8 cellular contexts compared by ENCODE assay signal in the genomic region with DNA sequence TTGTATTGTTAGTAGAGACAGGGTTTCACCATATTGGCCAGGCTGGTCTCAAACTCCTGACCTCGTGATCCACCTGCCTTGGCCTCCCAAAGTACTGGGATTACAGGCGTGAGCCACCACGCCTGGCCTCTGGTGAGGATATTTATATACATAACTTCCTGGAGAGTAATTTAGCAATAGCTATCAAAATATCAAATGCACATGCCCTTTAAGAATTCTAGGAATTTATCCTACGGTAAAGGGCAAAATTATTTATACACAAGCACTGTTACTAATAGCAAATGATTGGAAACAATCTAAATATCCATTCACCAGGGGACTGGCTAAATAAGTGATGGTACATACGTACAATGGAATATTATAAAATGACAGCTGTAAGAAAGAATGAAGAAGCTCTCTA. TPM values are rescaled to one million over a fixed set of nuclear protein-coding genes. Genes with fewer than 3 reads are reported as not detected.
A peak's percentile ranks its signal among the peaks of the same experiment; 100 is the strongest.
DNase-seq lines count a peak whose midpoint lies in the region; ATAC-seq and TF ChIP-seq lines count a peak whose summit lies in the region.
"Not testable (repeated sequence)": the region's sequence is repeated elsewhere in the genome, so short reads cannot be mapped to it uniquely, and the experiment has no call there.

No MANE protein-coding gene starts in this region.

- not testable (repeated sequence) for H3K4me3 ChIP-seq in AG04450 (ENCODE audit: low read depth, low read length); heart right ventricle; osteoblast (ENCODE audit: insufficient read depth, low read length); thyroid gland (replicated peaks in 1 of 3)

- H3K9me3 Mint-ChIP-seq in activated T-helper 1 cell treated with anti-CD3 and anti-CD28 coated beads, Interleukin-12 subunit alpha, Interleukin-12 subunit beta, Interleukin-2, Interleukin-4 antibody, amounts not matched to agents 30 ng/mL and 10 ng/mL and 1 ng/mL, durations not matched to agents 14 hours and 24 hours and 36 hours: not testable (repeated sequence)

- not testable (repeated sequence) for H4K20me1 ChIP-seq in osteoblast (ENCODE audit: insufficient read depth, low read length)

- H3K79me2 ChIP-seq in osteoblast (ENCODE audit: insufficient read depth, low read length): peaks cover 33% of the 10 kb centered on the region

- not testable (repeated sequence) for H2AFZ ChIP-seq in osteoblast (ENCODE audit: low read length)

- H3K27me3 Mint-ChIP-seq in activated T-helper 1 cell treated with anti-CD3 and anti-CD28 coated beads, Interleukin-12 subunit alpha, Interleukin-12 subunit beta, Interleukin-2, Interleukin-4 antibody, amounts not matched to agents 30 ng/mL and 10 ng/mL and 1 ng/mL, durations not matched to agents 14 hours and 24 hours and 36 hours (ENCODE audit: insufficient read depth): not testable (repeated sequence)

- peak overlapping the region; percentile 11 for H3K27ac ChIP-seq in AG04450 (ENCODE audit: low read depth, low read length)
- peak overlapping the region; percentile 66 for H3K27ac ChIP-seq in RWPE1
- peak overlapping the region; percentile 4 for H3K27ac ChIP-seq in cingulate gyrus (ENCODE audit: low read depth, low read length)
- peak overlapping the region in 7 of 10 donors; percentile 85 to 97 (median 91) for H3K27ac ChIP-seq in heart right ventricle
- peak overlapping the region; percentile 96 for H3K27ac ChIP-seq in osteoblast (ENCODE audit: low read depth, low read length)
- H3K27ac ChIP-seq in thyroid gland: peak overlapping the region in 2 of 3 donors; percentile 71 to 92

- POLR2A ChIA-PET in AG04450 (lab: Yijun Ruan, JAX): interaction anchor here (0.6 to 1.0 kb wide), 2 partner anchors 19 to 38 kb away, joined by 3 to 7 read pairs; a partner anchor contains a TSS
- POLR2A ChIA-PET in RWPE1 (lab: Yijun Ruan, JAX; ENCODE audit: low non-redundant PET): not testable (repeated sequence)

- ATAC-seq in heart right ventricle: not testable (repeated sequence)

- H3K4me1 Mint-ChIP-seq in activated T-helper 1 cell treated with anti-CD3 and anti-CD28 coated beads, Interleukin-12 subunit alpha, Interleukin-12 subunit beta, Interleukin-2, Interleukin-4 antibody, amounts not matched to agents 30 ng/mL and 10 ng/mL and 1 ng/mL, durations not matched to agents 14 hours and 24 hours and 36 hours (ENCODE audit: low read depth): peaks cover 27% of the 10 kb centered on the region

- H3K36me3 Mint-ChIP-seq in activated T-helper 1 cell treated with anti-CD3 and anti-CD28 coated beads, Interleukin-12 subunit alpha, Interleukin-12 subunit beta, Interleukin-2, Interleukin-4 antibody, amounts not matched to agents 30 ng/mL and 10 ng/mL and 1 ng/mL, durations not matched to agents 14 hours and 24 hours and 36 hours (ENCODE audit: low read depth): peaks cover 22% of the 10 kb centered on the region

- not testable (repeated sequence) for H3K9me3 ChIP-seq in AG04450 (ENCODE audit: control insufficient read depth, insufficient read depth, low read length); heart right ventricle; osteoblast (ENCODE audit: low read depth, low read length); thyroid gland

- WGBS in heart right ventricle, 2 donors: 81 to 87% methylated on average over 5 of the region's 5 CpGs
- WGBS in thyroid gland, 2 donors: 90 to 98% methylated on average over 5 of the region's 5 CpGs

- not testable (repeated sequence) for TF ChIP-seq CTCF in AG04450 (IDR thresholded peaks at IDR 0.05; ENCODE audit: low read depth, low read length); RWPE1 (conservative IDR thresholded peaks at IDR 0.05; ENCODE audit: low read depth); heart right ventricle (IDR thresholded peaks at IDR 0.05); osteoblast (IDR thresholded peaks at IDR 0.05; ENCODE audit: extremely low read depth, low read depth, low read length); thyroid gland (IDR thresholded peaks at IDR 0.05)

- not testable (repeated sequence) for H3K4me3 Mint-ChIP-seq in activated T-helper 1 cell treated with anti-CD3 and anti-CD28 coated beads, Interleukin-12 subunit alpha, Interleukin-12 subunit beta, Interleukin-2, Interleukin-4 antibody, amounts not matched to agents 30 ng/mL and 10 ng/mL and 1 ng/mL, durations not matched to agents 14 hours and 24 hours and 36 hours

- not testable (repeated sequence) for H3K4me2 ChIP-seq in osteoblast (ENCODE audit: insufficient read depth, low read length)

- not testable (repeated sequence) for TF ChIP-seq POLR2A in thyroid gland (IDR thresholded peaks at IDR 0.05)

- H3K27me3 ChIP-seq in AG04450 (ENCODE audit: control insufficient read depth, insufficient read depth, low read length); heart right ventricle; osteoblast (ENCODE audit: insufficient read depth, low read length); thyroid gland: not testable (repeated sequence)

- intact Hi-C loops in activated T-helper 1 cell treated with anti-CD3 and anti-CD28 coated beads, Interleukin-12 subunit alpha, Interleukin-12 subunit beta, Interleukin-2, Interleukin-4 antibody, amounts not matched to agents 30 ng/mL and 10 ng/mL and 1 ng/mL, durations not matched to agents 14 hours and 24 hours and 36 hours (cut with micrococcal nuclease); thyroid gland (cut with DNase I): not testable (repeated sequence)
- intact Hi-C loops in heart right ventricle (cut with DNase I): loop anchor here in 2 of 10 donors (5.0 kb wide), 2 partner anchors 36 to 41 kb away; a partner anchor contains a TSS

- not testable (repeated sequence) for DNase-seq in AG04450 (ENCODE audit: low read depth, low spot score); RWPE1 (ENCODE audit: low spot score); activated T-helper 1 cell treated with anti-CD3 and anti-CD28 coated beads, Interleukin-12 subunit alpha, Interleukin-12 subunit beta, Interleukin-2, Interleukin-4 antibody, amounts not matched to agents 30 ng/mL and 10 ng/mL and 1 ng/mL, durations not matched to agents 14 hours and 24 hours and 36 hours (ENCODE audit: low spot score); heart right ventricle; osteoblast (ENCODE audit: insufficient read length, low spot score, missing footprints); thyroid gland
- DNase-seq in HCEC 1CT: peak; percentile 63

- peak overlapping the region; percentile 23 for H3K27ac Mint-ChIP-seq in activated T-helper 1 cell treated with anti-CD3 and anti-CD28 coated beads, Interleukin-12 subunit alpha, Interleukin-12 subunit beta, Interleukin-2, Interleukin-4 antibody, amounts not matched to agents 30 ng/mL and 10 ng/mL and 1 ng/mL, durations not matched to agents 14 hours and 24 hours and 36 hours

- CTCF ChIA-PET in AG04450 (lab: Charles Lee): interaction anchor here (1.2 kb wide), 1 partner anchor 10 kb away, joined by 5 read pairs; no protein-coding TSS in a partner anchor
- CTCF ChIA-PET in RWPE1 (lab: Yijun Ruan, JAX): not testable (repeated sequence)

- peaks cover 2 to 46% (median 20%) of the 10 kb centered on the region in 9 donors for H3K4me1 ChIP-seq in heart right ventricle
- H3K4me1 ChIP-seq in osteoblast (ENCODE audit: insufficient read depth, low read length): peaks cover 28% of the 10 kb centered on the region
- peaks cover 13 to 31% of the 10 kb centered on the region in 2 donors for H3K4me1 ChIP-seq in thyroid gland

- peaks cover 0 to 36% (median 0%) of the 10 kb centered on the region in 9 donors for H3K36me3 ChIP-seq in heart right ventricle
- not testable (repeated sequence) for H3K36me3 ChIP-seq in osteoblast (ENCODE audit: insufficient read depth, low read length); thyroid gland

RNA-seq across cellular contexts. Expression of a gene that starts 25.7 kb away (rescaled TPM):
- polyA plus RNA-seq in AG04450 (2011; rRNA removed): 8.8 and 9.4 TPM in 2 replicates
- polyA minus RNA-seq in AG04450 (2011; rRNA and poly(A)+ RNA removed): 19.7 and 20.0 TPM in 2 replicates
- total RNA-seq in activated T-helper 1 cell treated with anti-CD3 and anti-CD28 coated beads, Interleukin-12 subunit alpha, Interleukin-12 subunit beta, Interleukin-2, Interleukin-4 antibody, amounts not matched to agents 30 ng/mL and 10 ng/mL and 1 ng/mL, durations not matched to agents 14 hours and 24 hours and 36 hours: 44.7 and 45.2 TPM in 2 replicates
- 10 to 100 TPM; 23.6 to 51.4 (median 35.7) TPM for total RNA-seq in heart right ventricle
- 10 to 100 TPM in 1 of 2 donors, 1 to 10 TPM in 1; 9.7 to 16.5 TPM for polyA plus RNA-seq in heart right ventricle
- total RNA-seq in osteoblast: 19.7 and 23.2 TPM in 2 replicates
- total RNA-seq in thyroid gland: 10 to 100 TPM; 36.8 to 56.7 (median 46.4) TPM

RNA-seq across cellular contexts. Expression of a gene that starts 38.7 kb away (rescaled TPM):
- polyA plus RNA-seq in AG04450 (2011; rRNA removed): 55.8 and 65.5 TPM in 2 replicates
- 28.6 and 44.8 TPM in 2 replicates for polyA minus RNA-seq in AG04450 (2011; rRNA and poly(A)+ RNA removed)
- 59.0 and 77.2 TPM in 2 replicates for total RNA-seq in activated T-helper 1 cell treated with anti-CD3 and anti-CD28 coated beads, Interleukin-12 subunit alpha, Interleukin-12 subunit beta, Interleukin-2, Interleukin-4 antibody, amounts not matched to agents 30 ng/mL and 10 ng/mL and 1 ng/mL, durations not matched to agents 14 hours and 24 hours and 36 hours
- total RNA-seq in heart right ventricle: 100 to 1,000 TPM in 1 of 10 donors, 10 to 100 TPM in 9; 63.5 to 111 (median 82.4) TPM
- polyA plus RNA-seq in heart right ventricle: 10 to 100 TPM; 16.5 to 17.9 TPM
- 41.3 and 42.0 TPM in 2 replicates for total RNA-seq in osteoblast
- 10 to 100 TPM; 34.2 to 46.2 (median 40.3) TPM for total RNA-seq in thyroid gland

Comparison
In these comparisons a context has a peak if more than half of its experiments do, and no peak if none do; other contexts are left out.
1. H3K27ac ChIP-seq: peak in every context shown above with its lines; median percentile 96 in osteoblast; 91 in heart right ventricle; 82 in thyroid gland; 66 in RWPE1; 11 in AG04450; 4 in cingulate gyrus.